In the genomic region with DNA sequence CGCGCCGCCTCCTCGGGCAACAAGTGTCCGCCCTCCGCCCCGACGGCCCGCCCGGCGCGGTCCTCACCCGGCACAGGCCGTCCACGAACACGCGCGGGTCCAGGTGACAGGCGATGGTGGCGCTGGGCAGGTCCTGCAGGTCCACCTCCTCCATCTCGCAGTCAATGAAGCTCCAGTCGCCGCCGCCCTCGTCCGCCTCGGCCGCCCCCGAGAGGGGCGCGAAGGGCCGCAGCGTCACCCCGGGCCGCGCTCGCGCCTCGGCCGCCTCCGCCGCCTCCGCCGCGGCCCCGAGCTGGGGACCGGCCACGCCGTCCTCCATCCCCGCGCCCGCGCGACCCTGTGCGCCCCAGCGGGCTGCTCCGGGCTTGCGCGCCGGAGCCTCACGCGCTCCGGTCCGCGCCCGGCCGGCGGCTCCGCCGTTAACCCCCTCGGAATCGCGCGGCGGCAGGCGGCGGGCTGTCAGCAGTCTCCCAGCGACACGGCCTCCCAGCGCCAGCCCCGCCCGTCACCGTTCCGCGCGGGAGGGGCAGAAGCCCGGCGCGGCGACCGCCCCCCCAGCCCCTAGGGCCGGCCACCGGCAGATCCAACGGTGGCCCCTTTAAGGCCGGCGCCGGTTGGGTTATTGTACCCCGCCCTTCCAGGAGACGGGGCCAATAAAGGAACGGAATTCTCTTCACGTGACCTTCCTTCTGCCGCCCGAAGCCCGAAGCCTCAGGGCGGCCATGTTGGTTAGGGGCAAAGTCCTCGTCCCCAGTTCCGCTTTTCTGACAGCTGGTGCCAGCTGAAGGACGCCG, we compare ENCODE assay signal across 1 cellular context.
A peak's percentile ranks its signal among the peaks of the same experiment; 100 is the strongest.
TF ChIP-seq lines count a peak whose summit lies in the region.

TSS of gene RCAN1 (minus strand) at position 421 of the 794 bp plus-strand sequence. CDS start at position 319, 102 bp downstream.

TF ChIP-seq in HEK293, 187 proteins besides CTCF, POLR2A, EP300 and RAD21 (continued from another document and continues in another):
- TF ChIP-seq ZNF274 (IDR thresholded peaks at IDR 0.05; ENCODE audit: low read length) (no peak), ZNF274 (tag by site-specific recombination; IDR thresholded peaks at IDR 0.05; ENCODE audit: borderline replicate concordance) (no peak), SETDB1 (IDR thresholded peaks at IDR 0.05; ENCODE audit: insufficient read length, low read length) (no peak), ZFHX2 (tag by site-specific recombination; conservative IDR thresholded peaks at IDR 0.05) (no peak), ZNF776 (tag by site-specific recombination; IDR thresholded peaks at IDR 0.05; ENCODE audit: borderline replicate concordance) (no peak), GLI2 (tag by site-specific recombination; IDR thresholded peaks at IDR 0.05; ENCODE audit: borderline replicate concordance, low read depth) (no peak), ZBTB26 (tag by site-specific recombination; optimal IDR thresholded peaks at IDR 0.05) (peak; percentile 64), REST (tag by site-specific recombination; IDR thresholded peaks at IDR 0.05) (no peak), ZNF48 (tag by site-specific recombination; IDR thresholded peaks at IDR 0.05) (no peak), ZSCAN5A (tag by site-specific recombination; IDR thresholded peaks at IDR 0.05) (no peak), ZNF335 (tag by site-specific recombination; conservative IDR thresholded peaks at IDR 0.05) (no peak), ELK4 (IDR thresholded peaks at IDR 0.05; ENCODE audit: borderline replicate concordance, low read depth, low read length) (no peak), ZBTB8A (tag by site-specific recombination; IDR thresholded peaks at IDR 0.05) (peak; percentile 67), ZNF426 (tag by site-specific recombination; IDR thresholded peaks at IDR 0.05) (no peak), ZNF626 (tag by site-specific recombination; IDR thresholded peaks at IDR 0.05) (no peak), ZNF132 (tag by site-specific recombination; IDR thresholded peaks at IDR 0.05; ENCODE audit: borderline replicate concordance) (no peak), ZNF76 (tag by site-specific recombination; IDR thresholded peaks at IDR 0.05; ENCODE audit: borderline replicate concordance, low read depth) (peak; percentile 91), ZNF777 (tag by site-specific recombination; IDR thresholded peaks at IDR 0.05; ENCODE audit: borderline replicate concordance) (peak; percentile 76; the same call in 1 of the 2 replicates), ZNF658 (tag by site-specific recombination; IDR thresholded peaks at IDR 0.05) (no peak), ZNF266 (tag by site-specific recombination; IDR thresholded peaks at IDR 0.05; ENCODE audit: low read depth) (no peak), HOXD13 (CRISPR knock-in tag; IDR thresholded peaks at IDR 0.05; ENCODE audit: borderline replicate concordance) (no peak), ZNF580 (tag by site-specific recombination; IDR thresholded peaks at IDR 0.05) (no peak), ZNF324 (tag by site-specific recombination; IDR thresholded peaks at IDR 0.05) (peak; percentile 88; the same call in 1 of the 2 replicates), YY1 (tag by site-specific recombination; IDR thresholded peaks at IDR 0.05) (peak; percentile 98), ZBTB21 (tag by site-specific recombination; IDR thresholded peaks at IDR 0.05) (no peak), ZSCAN16 (tag by site-specific recombination; IDR thresholded peaks at IDR 0.05) (no peak), ZNF114 (tag by site-specific recombination; IDR thresholded peaks at IDR 0.05) (no peak), ZNF404 (tag by site-specific recombination; IDR thresholded peaks at IDR 0.05) (no peak), ZNF596 (tag by site-specific recombination; IDR thresholded peaks at IDR 0.05) (no peak), ZNF16 (tag by site-specific recombination; IDR thresholded peaks at IDR 0.05; ENCODE audit: low read depth) (no peak), ZNF704 (tag by site-specific recombination; IDR thresholded peaks at IDR 0.05) (peak; percentile 86), ZNF112 (tag by site-specific recombination; IDR thresholded peaks at IDR 0.05) (no peak)
- TF ChIP-seq, protein P1, sequence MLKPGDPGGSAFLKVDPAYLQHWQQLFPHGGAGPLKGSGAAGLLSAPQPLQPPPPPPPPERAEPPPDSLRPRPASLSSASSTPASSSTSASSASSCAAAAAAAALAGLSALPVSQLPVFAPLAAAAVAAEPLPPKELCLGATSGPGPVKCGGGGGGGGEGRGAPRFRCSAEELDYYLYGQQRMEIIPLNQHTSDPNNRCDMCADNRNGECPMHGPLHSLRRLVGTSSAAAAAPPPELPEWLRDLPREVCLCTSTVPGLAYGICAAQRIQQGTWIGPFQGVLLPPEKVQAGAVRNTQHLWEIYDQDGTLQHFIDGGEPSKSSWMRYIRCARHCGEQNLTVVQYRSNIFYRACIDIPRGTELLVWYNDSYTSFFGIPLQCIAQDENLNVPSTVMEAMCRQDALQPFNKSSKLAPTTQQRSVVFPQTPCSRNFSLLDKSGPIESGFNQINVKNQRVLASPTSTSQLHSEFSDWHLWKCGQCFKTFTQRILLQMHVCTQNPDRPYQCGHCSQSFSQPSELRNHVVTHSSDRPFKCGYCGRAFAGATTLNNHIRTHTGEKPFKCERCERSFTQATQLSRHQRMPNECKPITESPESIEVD (tag by site-specific recombination; IDR thresholded peaks at IDR 0.05), result no peak
- TF ChIP-seq, protein P2, sequence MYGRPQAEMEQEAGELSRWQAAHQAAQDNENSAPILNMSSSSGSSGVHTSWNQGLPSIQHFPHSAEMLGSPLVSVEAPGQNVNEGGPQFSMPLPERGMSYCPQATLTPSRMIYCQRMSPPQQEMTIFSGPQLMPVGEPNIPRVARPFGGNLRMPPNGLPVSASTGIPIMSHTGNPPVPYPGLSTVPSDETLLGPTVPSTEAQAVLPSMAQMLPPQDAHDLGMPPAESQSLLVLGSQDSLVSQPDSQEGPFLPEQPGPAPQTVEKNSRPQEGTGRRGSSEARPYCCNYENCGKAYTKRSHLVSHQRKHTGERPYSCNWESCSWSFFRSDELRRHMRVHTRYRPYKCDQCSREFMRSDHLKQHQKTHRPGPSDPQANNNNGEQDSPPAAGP (tag by site-specific recombination; IDR thresholded peaks at IDR 0.05), result peak; percentile 91
- TF ChIP-seq, protein P3, sequence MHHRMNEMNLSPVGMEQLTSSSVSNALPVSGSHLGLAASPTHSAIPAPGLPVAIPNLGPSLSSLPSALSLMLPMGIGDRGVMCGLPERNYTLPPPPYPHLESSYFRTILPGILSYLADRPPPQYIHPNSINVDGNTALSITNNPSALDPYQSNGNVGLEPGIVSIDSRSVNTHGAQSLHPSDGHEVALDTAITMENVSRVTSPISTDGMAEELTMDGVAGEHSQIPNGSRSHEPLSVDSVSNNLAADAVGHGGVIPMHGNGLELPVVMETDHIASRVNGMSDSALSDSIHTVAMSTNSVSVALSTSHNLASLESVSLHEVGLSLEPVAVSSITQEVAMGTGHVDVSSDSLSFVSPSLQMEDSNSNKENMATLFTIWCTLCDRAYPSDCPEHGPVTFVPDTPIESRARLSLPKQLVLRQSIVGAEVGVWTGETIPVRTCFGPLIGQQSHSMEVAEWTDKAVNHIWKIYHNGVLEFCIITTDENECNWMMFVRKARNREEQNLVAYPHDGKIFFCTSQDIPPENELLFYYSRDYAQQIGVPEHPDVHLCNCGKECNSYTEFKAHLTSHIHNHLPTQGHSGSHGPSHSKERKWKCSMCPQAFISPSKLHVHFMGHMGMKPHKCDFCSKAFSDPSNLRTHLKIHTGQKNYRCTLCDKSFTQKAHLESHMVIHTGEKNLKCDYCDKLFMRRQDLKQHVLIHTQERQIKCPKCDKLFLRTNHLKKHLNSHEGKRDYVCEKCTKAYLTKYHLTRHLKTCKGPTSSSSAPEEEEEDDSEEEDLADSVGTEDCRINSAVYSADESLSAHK (tag by site-specific recombination; IDR thresholded peaks at IDR 0.05), result no peak
- TF ChIP-seq, protein P4, sequence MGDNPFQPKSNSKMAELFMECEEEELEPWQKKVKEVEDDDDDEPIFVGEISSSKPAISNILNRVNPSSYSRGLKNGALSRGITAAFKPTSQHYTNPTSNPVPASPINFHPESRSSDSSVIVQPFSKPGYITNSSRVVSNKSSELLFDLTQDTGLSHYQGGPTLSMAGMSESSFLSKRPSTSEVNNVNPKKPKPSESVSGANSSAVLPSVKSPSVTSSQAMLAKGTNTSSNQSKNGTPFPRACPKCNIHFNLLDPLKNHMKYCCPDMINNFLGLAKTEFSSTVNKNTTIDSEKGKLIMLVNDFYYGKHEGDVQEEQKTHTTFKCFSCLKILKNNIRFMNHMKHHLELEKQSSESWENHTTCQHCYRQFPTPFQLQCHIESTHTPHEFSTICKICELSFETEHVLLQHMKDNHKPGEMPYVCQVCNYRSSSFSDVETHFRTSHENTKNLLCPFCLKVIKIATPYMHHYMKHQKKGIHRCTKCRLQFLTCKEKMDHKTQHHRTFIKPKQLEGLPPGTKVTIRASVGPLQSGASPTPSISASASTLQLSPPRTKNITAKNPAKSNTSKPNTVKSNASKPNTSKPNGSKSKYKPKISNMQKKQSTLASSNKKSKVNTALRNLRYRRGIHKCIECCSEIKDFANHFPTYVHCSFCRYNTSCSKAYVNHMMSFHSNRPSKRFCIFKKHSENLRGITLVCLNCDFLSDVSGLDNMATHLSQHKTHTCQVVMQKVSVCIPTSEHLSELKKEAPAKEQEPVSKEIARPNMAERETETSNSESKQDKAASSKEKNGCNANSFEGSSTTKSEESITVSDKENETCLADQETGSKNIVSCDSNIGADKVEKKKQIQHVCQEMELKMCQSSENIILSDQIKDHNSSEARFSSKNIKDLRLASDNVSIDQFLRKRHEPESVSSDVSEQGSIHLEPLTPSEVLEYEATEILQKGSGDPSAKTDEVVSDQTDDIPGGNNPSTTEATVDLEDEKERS (tag by site-specific recombination; IDR thresholded peaks at IDR 0.05), result no peak
- TF ChIP-seq, protein P5, sequence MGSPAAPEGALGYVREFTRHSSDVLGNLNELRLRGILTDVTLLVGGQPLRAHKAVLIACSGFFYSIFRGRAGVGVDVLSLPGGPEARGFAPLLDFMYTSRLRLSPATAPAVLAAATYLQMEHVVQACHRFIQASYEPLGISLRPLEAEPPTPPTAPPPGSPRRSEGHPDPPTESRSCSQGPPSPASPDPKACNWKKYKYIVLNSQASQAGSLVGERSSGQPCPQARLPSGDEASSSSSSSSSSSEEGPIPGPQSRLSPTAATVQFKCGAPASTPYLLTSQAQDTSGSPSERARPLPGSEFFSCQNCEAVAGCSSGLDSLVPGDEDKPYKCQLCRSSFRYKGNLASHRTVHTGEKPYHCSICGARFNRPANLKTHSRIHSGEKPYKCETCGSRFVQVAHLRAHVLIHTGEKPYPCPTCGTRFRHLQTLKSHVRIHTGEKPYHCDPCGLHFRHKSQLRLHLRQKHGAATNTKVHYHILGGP (tag by site-specific recombination; IDR thresholded peaks at IDR 0.05), result no peak
